ENCODE assay signal across 12 cellular contexts in genomic region chr15:40951764-40952163, GRCh38. TPM values are rescaled to one million over a fixed set of nuclear protein-coding genes. Genes with fewer than 3 reads are reported as not detected.
DNase-seq lines count a peak whose midpoint lies in the region; ATAC-seq, FAIRE-seq and TF ChIP-seq lines count a peak whose summit lies in the region.
"Had no signal": no experiment of that assay in that cellular context is flagged by ENCODE, and none has a peak within 500 bp of the region (broad histone marks: within the 10 kb centered on the region; RNA-seq: fewer than 3 reads in every experiment).

No MANE protein-coding gene starts in this region.

- in situ Hi-C loops in HepG2 (cut with HindIII; ENCODE audit: extremely low pct_ligation_motif_present, low pct_unique_long_range_greater_than_20kb), result no loop called here

- H3K79me2 ChIP-seq in HepG2 (ENCODE audit: insufficient read depth, low read length), result no peaks in the 10 kb centered on the region

- peaks cover 5% of the 10 kb centered on the region for H3K36me3 Mint-ChIP-seq in endothelial cell (ENCODE audit: low read depth, unreplicated experiment)
- no peaks in the 10 kb centered on the region for H3K36me3 Mint-ChIP-seq in type B pancreatic cell

- peak overlapping the region; percentile 32 to 33 for H3K27ac ChIP-seq in liver (ENCODE audit: low read depth in 1 of 2, low read length in 2 of 2)
- no peak overlapping the region for H3K27ac ChIP-seq in HepG2 (ENCODE audit: extremely low read length, insufficient read depth, low read length)
- H3K27ac ChIP-seq in SK-N-MC, result peak overlapping the region; percentile 95

- no peaks in the 10 kb centered on the region for H3K36me3 ChIP-seq in liver (ENCODE audit: control insufficient read depth in 4 of 4, insufficient read depth in 3 of 4, low read depth in 1 of 4, low read length in 3 of 4)
- no peaks in the 10 kb centered on the region for H3K36me3 ChIP-seq in HepG2 (replicated peaks in 1 of 2; ENCODE audit: control insufficient read depth in 1 of 2, insufficient read depth in 2 of 2, low read length in 2 of 2)
- peaks cover 31% of the 10 kb centered on the region; the same call in 1 of the 2 replicates for H3K36me3 ChIP-seq in SK-N-MC (ENCODE audit: insufficient read depth, low read length)
- H3K36me3 ChIP-seq: ascending aorta had no signal

- H3K27me3 Mint-ChIP-seq in endothelial cell (ENCODE audit: unreplicated experiment) (peaks cover 2% of the 10 kb centered on the region), type B pancreatic cell (peaks cover 27% of the 10 kb centered on the region)

- no peak overlapping the region for H2AFZ ChIP-seq in HepG2 (ENCODE audit: low read length)

- WGBS in liver, result 86% methylated on average over 4 of the region's 4 CpGs
- WGBS in HepG2 (ENCODE audit: low lambda C conversion rate), result 52% methylated on average over 4 of the region's 4 CpGs

- H4K20me1 ChIP-seq in HepG2 (ENCODE audit: insufficient read depth, low read length), result no peaks in the 10 kb centered on the region

- CTCF ChIA-PET in HepG2 (lab: Yijun Ruan, JAX; ENCODE audit: low intra/inter-chr PET ratio, low total read pairs), result no interaction called here

- H3K27ac Mint-ChIP-seq in endothelial cell (ENCODE audit: unreplicated experiment) (no peak overlapping the region), type B pancreatic cell (peak overlapping the region; percentile 62)

- ATAC-seq in HepG2, result no peak
- no peak for ATAC-seq in GM21723 (IDR thresholded peaks at IDR 0.05; ENCODE audit: unreplicated experiment)
- no peak for ATAC-seq in HG03159 (IDR thresholded peaks at IDR 0.05; ENCODE audit: unreplicated experiment)
- ATAC-seq: PC-3 had no signal

- H3K9me3 ChIP-seq in liver (ENCODE audit: control insufficient read depth in 4 of 4, low read length in 3 of 4), result no peaks in the 10 kb centered on the region
- H3K9me3 ChIP-seq in HepG2 (ENCODE audit: low read length), result no peaks in the 10 kb centered on the region
- no peaks in the 10 kb centered on the region for H3K9me3 ChIP-seq in SK-N-MC (ENCODE audit: low read depth, low read length)
- H3K9me3 ChIP-seq: ascending aorta had no signal

- intact Hi-C loops in HepG2 (cut with micrococcal nuclease; ENCODE audit: unreplicated experiment), result no loop called here

- no peaks in the 10 kb centered on the region for H3K9me3 Mint-ChIP-seq in endothelial cell (ENCODE audit: unreplicated experiment)
- H3K9me3 Mint-ChIP-seq in type B pancreatic cell, result no peaks in the 10 kb centered on the region

- H3K27me3 ChIP-seq in liver (ENCODE audit: control insufficient read depth in 4 of 4, insufficient read depth in 4 of 4, low read length in 3 of 4), result no peaks in the 10 kb centered on the region
- peaks cover 9 to 39% of the 10 kb centered on the region in 2 experiments; a peak in 4 of 5 replicates for H3K27me3 ChIP-seq in HepG2 (ENCODE audit: control insufficient read depth in 1 of 2, insufficient read depth in 2 of 2, low read length in 2 of 2)
- H3K27me3 ChIP-seq: ascending aorta had no signal

- H3K4me1 Mint-ChIP-seq in endothelial cell (ENCODE audit: unreplicated experiment) (peaks cover 29% of the 10 kb centered on the region), type B pancreatic cell (ENCODE audit: unreplicated experiment) (peaks cover 9% of the 10 kb centered on the region)

- H3K4me3 Mint-ChIP-seq in endothelial cell (ENCODE audit: unreplicated experiment) (peak overlapping the region; percentile 86), type B pancreatic cell (peak overlapping the region; percentile 74)

- H3K4me1 ChIP-seq in liver (ENCODE audit: control insufficient read depth in 4 of 4, insufficient read depth in 4 of 4, low read length in 3 of 4) (peaks cover 8 to 38% (median 25%) of the 10 kb centered on the region in 4 donors), HepG2 (ENCODE audit: insufficient read depth, low read length) (peaks cover 20% of the 10 kb centered on the region)

- TF ChIP-seq POLR2A in HepG2 (IDR thresholded peaks at IDR 0.05; ENCODE audit: insufficient read depth in 1 of 2, low read depth in 2 of 2, low read length in 2 of 2), result no peak

- H3K9ac ChIP-seq in liver (ENCODE audit: low read depth in 1 of 2, low read length in 2 of 2) (peak overlapping the region in 1 of 2 donors; percentile 42), HepG2 (ENCODE audit: insufficient read depth, low read depth, low read length) (no peak overlapping the region), SK-N-MC (ENCODE audit: insufficient read length) (peak overlapping the region; percentile 99)

- DNase-seq in HepG2 (ENCODE audit: low spot score) (no peak), SK-N-MC (ENCODE audit: low read depth, low spot score) (no peak), endothelial cell (ENCODE audit: low spot score) (no peak), type B pancreatic cell (ENCODE audit: extremely low spot score, unreplicated experiment) (no peak), HCEC 1CT (no peak)
- DNase-seq: foreskin fibroblast, MM.1S, PC-3 had no signal

- FAIRE-seq in HepG2 (lab: Jason Lieb, UNC), result no peak

- TF ChIP-seq RAD21 in liver (IDR thresholded peaks at IDR 0.05) (no peak), HepG2 (CRISPR knock-in tag; IDR thresholded peaks at IDR 0.05) (no peak)

- TF ChIP-seq CTCF in liver (IDR thresholded peaks at IDR 0.05; ENCODE audit: low read depth, low read length, missing input control) (no peak), HepG2 (CRISPR knock-in tag; IDR thresholded peaks at IDR 0.05) (no peak), endothelial cell (IDR thresholded peaks at IDR 0.05; ENCODE audit: unreplicated experiment) (no peak), type B pancreatic cell (conservative IDR thresholded peaks at IDR 0.05) (no peak)

- no TSS peak for BruUV-seq in HepG2 (replicated peaks; lab: Mats Ljungman, UMichigan)

- POLR2A ChIA-PET in HepG2 (lab: Yijun Ruan, JAX), result no interaction called here

- TF ChIP-seq EP300 in HepG2 (IDR thresholded peaks at IDR 0.05; ENCODE audit: low read depth in 2 of 2, low read length in 2 of 2) (no peak), HepG2 (CRISPR knock-in tag; IDR thresholded peaks at IDR 0.05; ENCODE audit: borderline replicate concordance) (no peak)

- no peak overlapping the region for H3K4me2 ChIP-seq in HepG2 (ENCODE audit: low read depth, low read length)

- H3K4me3 ChIP-seq in liver (ENCODE audit: low read depth in 1 of 3, low read length in 3 of 3) (no peak overlapping the region), HepG2 (replicated peaks in 1 of 3; ENCODE audit: insufficient read depth in 1 of 3, low read depth in 2 of 3, low read length in 3 of 3) (no peak overlapping the region), SK-N-MC (peak overlapping the region; percentile 77; the same call in 1 of the 2 replicates)

RNA-seq across cellular contexts. Expression of gene CHAC1, which starts 1.5 kb away (rescaled TPM):
- total RNA-seq in liver (1 to 10 TPM in 1 of 2 donors, under 1 TPM in 1; 0.19 to 1.0 TPM), HepG2 (2016; rRNA removed; fragmentation: Illumina TruSeq; extraction: Trizol) (not detected in 2 replicates), endothelial cell (ENCODE audit: unreplicated experiment) (16.4 TPM), type B pancreatic cell (ENCODE audit: low replicate concordance) (7.8 and 12.9 TPM in 2 replicates)
- polyA plus RNA-seq in liver (1 to 10 TPM; 1.2 to 3.5 TPM), HepG2 (2011; rRNA removed) (0.44 and 0.46 TPM in 2 replicates)
- total RNA-seq in HepG2 (2016; cell fraction: cytosol; rRNA removed; fragmentation: Illumina TruSeq; extraction: Trizol; ENCODE audit: low read depth), result not detected in 2 replicates
- not detected in 2 replicates for total RNA-seq in HepG2 (2016; cell fraction: insoluble cytoplasmic fraction; rRNA removed; fragmentation: Illumina TruSeq; extraction: Trizol)
- total RNA-seq in HepG2 (2016; cell fraction: membrane; rRNA removed; fragmentation: Illumina TruSeq; extraction: Trizol), result 0.15 TPM in 1 of 2 replicates, not detected in the other
- not detected in 2 replicates for total RNA-seq in HepG2 (2016; cell fraction: nucleus; rRNA removed; fragmentation: Illumina TruSeq; extraction: Trizol)
- 0.41 and 0.63 TPM in 2 replicates for polyA plus RNA-seq in HepG2 (2011; cell fraction: cytosol; rRNA removed)
- 0.21 and 0.48 TPM in 2 replicates for polyA plus RNA-seq in HepG2 (2011; cell fraction: nucleus; rRNA removed)
- polyA plus RNA-seq in HepG2 (2012), result 0.39 TPM in 1 of 2 replicates, not detected in the other
- not detected in 2 replicates for polyA plus RNA-seq in HepG2 (2016; cell fraction: cytosol; fragmentation: Illumina TruSeq; extraction: Trizol; ENCODE audit: low read depth)
- polyA plus RNA-seq in HepG2 (2016; cell fraction: insoluble cytoplasmic fraction; fragmentation: Illumina TruSeq; extraction: Trizol; ENCODE audit: low read depth), result not detected in 2 replicates
- not detected in 2 replicates for polyA plus RNA-seq in HepG2 (2016; cell fraction: membrane; fragmentation: Illumina TruSeq; extraction: Trizol; ENCODE audit: low read depth)
- not detected in 2 replicates for polyA plus RNA-seq in HepG2 (2016; cell fraction: nucleus; fragmentation: Illumina TruSeq; extraction: Trizol; ENCODE audit: insufficient read depth, low read depth)
- polyA minus RNA-seq in HepG2 (2011; rRNA and poly(A)+ RNA removed; ENCODE audit: low replicate concordance), result 0.58 and 21.7 TPM in 2 replicates
- 1.1 and 2.0 TPM in 2 replicates for polyA minus RNA-seq in HepG2 (2011; cell fraction: cytosol; rRNA and poly(A)+ RNA removed)
- polyA minus RNA-seq in HepG2 (2011; cell fraction: nucleus; rRNA and poly(A)+ RNA removed), result 0.39 and 0.62 TPM in 2 replicates

RNA-seq across cellular contexts. Expression of gene DLL4, which starts 22.6 kb away (rescaled TPM):
- total RNA-seq in liver (1 to 10 TPM; 3.5 to 3.8 TPM), HepG2 (2016; rRNA removed; fragmentation: Illumina TruSeq; extraction: Trizol) (0.13 and 0.20 TPM in 2 replicates), endothelial cell (ENCODE audit: unreplicated experiment) (257 TPM), type B pancreatic cell (ENCODE audit: low replicate concordance) (2.9 and 5.9 TPM in 2 replicates)
- polyA plus RNA-seq in liver (1 to 10 TPM; 2.1 to 2.5 TPM), HepG2 (2011; rRNA removed) (0.25 and 0.27 TPM in 2 replicates)
- total RNA-seq in HepG2 (2016; cell fraction: cytosol; rRNA removed; fragmentation: Illumina TruSeq; extraction: Trizol; ENCODE audit: low read depth), result 0.09 and 0.10 TPM in 2 replicates
- 0.07 and 0.19 TPM in 2 replicates for total RNA-seq in HepG2 (2016; cell fraction: insoluble cytoplasmic fraction; rRNA removed; fragmentation: Illumina TruSeq; extraction: Trizol)
- 0.03 and 0.15 TPM in 2 replicates for total RNA-seq in HepG2 (2016; cell fraction: membrane; rRNA removed; fragmentation: Illumina TruSeq; extraction: Trizol)
- total RNA-seq in HepG2 (2016; cell fraction: nucleus; rRNA removed; fragmentation: Illumina TruSeq; extraction: Trizol), result 0.19 TPM in 1 of 2 replicates, not detected in the other
- 0.13 and 0.24 TPM in 2 replicates for polyA plus RNA-seq in HepG2 (2011; cell fraction: cytosol; rRNA removed)
- polyA plus RNA-seq in HepG2 (2011; cell fraction: nucleus; rRNA removed), result 0.50 and 0.61 TPM in 2 replicates
- 0.13 and 0.43 TPM in 2 replicates for polyA plus RNA-seq in HepG2 (2012)
- 0.07 TPM in 1 of 2 replicates, not detected in the other for polyA plus RNA-seq in HepG2 (2016; cell fraction: cytosol; fragmentation: Illumina TruSeq; extraction: Trizol; ENCODE audit: low read depth)
- 0.13 and 0.19 TPM in 2 replicates for polyA plus RNA-seq in HepG2 (2016; cell fraction: insoluble cytoplasmic fraction; fragmentation: Illumina TruSeq; extraction: Trizol; ENCODE audit: low read depth)
- polyA plus RNA-seq in HepG2 (2016; cell fraction: membrane; fragmentation: Illumina TruSeq; extraction: Trizol; ENCODE audit: low read depth), result 0.06 and 0.08 TPM in 2 replicates
- polyA plus RNA-seq in HepG2 (2016; cell fraction: nucleus; fragmentation: Illumina TruSeq; extraction: Trizol; ENCODE audit: insufficient read depth, low read depth), result 0.34 and 0.39 TPM in 2 replicates
- 0.98 and 7.6 TPM in 2 replicates for polyA minus RNA-seq in HepG2 (2011; rRNA and poly(A)+ RNA removed; ENCODE audit: low replicate concordance)
- polyA minus RNA-seq in HepG2 (2011; cell fraction: cytosol; rRNA and poly(A)+ RNA removed), result 0.35 and 0.59 TPM in 2 replicates
- 0.12 and 0.26 TPM in 2 replicates for polyA minus RNA-seq in HepG2 (2011; cell fraction: nucleus; rRNA and poly(A)+ RNA removed)

RNA-seq across cellular contexts. Expression of gene VPS18, which starts 57.5 kb away (rescaled TPM):
- 10 to 100 TPM in 1 of 2 donors, 1 to 10 TPM in 1; 9.8 to 15.3 TPM for total RNA-seq in liver
- polyA plus RNA-seq in liver, result 10 to 100 TPM in 1 of 2 donors, 1 to 10 TPM in 1; 3.4 to 10.8 TPM
- 15.8 and 17.0 TPM in 2 replicates for total RNA-seq in HepG2 (2016; rRNA removed; fragmentation: Illumina TruSeq; extraction: Trizol)
- 1.2 and 1.9 TPM in 2 replicates for total RNA-seq in HepG2 (2016; cell fraction: cytosol; rRNA removed; fragmentation: Illumina TruSeq; extraction: Trizol; ENCODE audit: low read depth)
- total RNA-seq in HepG2 (2016; cell fraction: insoluble cytoplasmic fraction; rRNA removed; fragmentation: Illumina TruSeq; extraction: Trizol), result 14.9 and 16.0 TPM in 2 replicates
- 3.9 and 4.3 TPM in 2 replicates for total RNA-seq in HepG2 (2016; cell fraction: membrane; rRNA removed; fragmentation: Illumina TruSeq; extraction: Trizol)
- total RNA-seq in HepG2 (2016; cell fraction: nucleus; rRNA removed; fragmentation: Illumina TruSeq; extraction: Trizol), result 9.9 and 11.2 TPM in 2 replicates
- polyA plus RNA-seq in HepG2 (2011; rRNA removed), result 5.8 and 7.4 TPM in 2 replicates
- 6.0 and 7.5 TPM in 2 replicates for polyA plus RNA-seq in HepG2 (2011; cell fraction: cytosol; rRNA removed)
- polyA plus RNA-seq in HepG2 (2011; cell fraction: nucleus; rRNA removed), result 9.2 and 9.4 TPM in 2 replicates
- 5.0 and 5.3 TPM in 2 replicates for polyA plus RNA-seq in HepG2 (2012)
- polyA plus RNA-seq in HepG2 (2016; cell fraction: cytosol; fragmentation: Illumina TruSeq; extraction: Trizol; ENCODE audit: low read depth), result 0.57 and 0.62 TPM in 2 replicates
- polyA plus RNA-seq in HepG2 (2016; cell fraction: insoluble cytoplasmic fraction; fragmentation: Illumina TruSeq; extraction: Trizol; ENCODE audit: low read depth), result 9.1 and 10.3 TPM in 2 replicates
- polyA plus RNA-seq in HepG2 (2016; cell fraction: membrane; fragmentation: Illumina TruSeq; extraction: Trizol; ENCODE audit: low read depth), result 1.1 and 1.8 TPM in 2 replicates
- polyA plus RNA-seq in HepG2 (2016; cell fraction: nucleus; fragmentation: Illumina TruSeq; extraction: Trizol; ENCODE audit: insufficient read depth, low read depth), result 13.2 and 13.9 TPM in 2 replicates
- polyA minus RNA-seq in HepG2 (2011; rRNA and poly(A)+ RNA removed; ENCODE audit: low replicate concordance), result 42.6 and 112 TPM in 2 replicates
- polyA minus RNA-seq in HepG2 (2011; cell fraction: cytosol; rRNA and poly(A)+ RNA removed), result 11.8 and 12.4 TPM in 2 replicates
- polyA minus RNA-seq in HepG2 (2011; cell fraction: nucleus; rRNA and poly(A)+ RNA removed), result 9.3 and 9.8 TPM in 2 replicates
- 39.2 TPM for total RNA-seq in endothelial cell (ENCODE audit: unreplicated experiment)
- total RNA-seq in type B pancreatic cell (ENCODE audit: low replicate concordance), result 25.6 and 37.2 TPM in 2 replicates

Comparison
In these comparisons a context has a peak if more than half of its experiments do, and no peak if none do; other contexts are left out.
1. RNA of gene DLL4, which starts 22.6 kb away (total RNA-seq): 257 TPM in endothelial cell (single experiment); 3.5 to 3.8 TPM in liver, 2.9 to 5.9 TPM in type B pancreatic cell and 0.03 to 0.20 TPM in HepG2; every median in the first group is over 10 times any median in the second.